In genomic region chr5:113027015-113027414, GRCh38 we compare ENCODE assay signal across 22 cellular contexts. TPM values are rescaled to one million over a fixed set of nuclear protein-coding genes. Genes with fewer than 3 reads are reported as not detected.
A peak's percentile ranks its signal among the peaks of the same experiment; 100 is the strongest.
DNase-seq lines count a peak whose midpoint lies in the region; ATAC-seq, FAIRE-seq and TF ChIP-seq lines count a peak whose summit lies in the region.
"Had no signal": no experiment of that assay in that cellular context is flagged by ENCODE, and none has a peak within 500 bp of the region (broad histone marks: within the 10 kb centered on the region; RNA-seq: fewer than 3 reads in every experiment).

No MANE protein-coding gene starts in this region.

- H3K4me1 Mint-ChIP-seq in natural killer cell, result peaks cover 16 to 27% of the 10 kb centered on the region in 2 donors
- peaks cover 13 to 16% of the 10 kb centered on the region in 2 donors for H3K4me1 Mint-ChIP-seq in natural killer cell treated with Interleukin-12 subunit alpha and Interleukin-12 subunit beta and Interleukin-15 and Interleukin-18, amount 100 ng/mL, for 72 hours (ENCODE audit: low read depth in 2 of 2)
- no peaks in the 10 kb centered on the region for H3K4me1 Mint-ChIP-seq in neural crest cell
- H3K4me1 Mint-ChIP-seq in stimulated activated naive B cell treated with anti-CD40 and anti-IgM and Interleukin-4, amounts not matched to agents 10 μg/mL and 1 μg/mL and 100 μg/mL, for 72 hours, result peaks cover 5 to 12% of the 10 kb centered on the region in 2 donors

- no peak; a peak in 1 of 3 replicates for TF ChIP-seq POLR2A in H1 (IDR thresholded peaks at IDR 0.05; ENCODE audit: control extremely low read depth in 1 of 2, low read depth in 2 of 2, low read length in 2 of 2)

- H3K27ac ChIP-seq in H1 (ENCODE audit: low read depth, low read length) (no peak overlapping the region), left lung (no peak overlapping the region)

- H3K4me3 ChIP-seq in H1 (ENCODE audit: extremely low read depth in 1 of 4, insufficient read depth in 2 of 4, low read depth in 3 of 4, low read length in 4 of 4) (no peak overlapping the region), left lung (no peak overlapping the region)

- no peak overlapping the region for H3K9ac ChIP-seq in H1 (replicated peaks in 1 of 4; ENCODE audit: extremely low read depth in 1 of 4, low read depth in 3 of 4, low read length in 3 of 4)

- H3K27ac Mint-ChIP-seq in natural killer cell, result peak overlapping the region; percentile 15 to 39
- H3K27ac Mint-ChIP-seq in natural killer cell treated with Interleukin-12 subunit alpha and Interleukin-12 subunit beta and Interleukin-15 and Interleukin-18, amount 100 ng/mL, for 72 hours, result no peak overlapping the region
- H3K27ac Mint-ChIP-seq in neural crest cell (ENCODE audit: unreplicated experiment), result peak overlapping the region; percentile 88
- no peak overlapping the region for H3K27ac Mint-ChIP-seq in stimulated activated naive B cell treated with anti-CD40 and anti-IgM and Interleukin-4, amounts not matched to agents 10 μg/mL and 1 μg/mL and 100 μg/mL, for 72 hours
- H3K27ac Mint-ChIP-seq: H9 had no signal

- no peak for TF ChIP-seq EP300 in H1 (IDR thresholded peaks at IDR 0.05; ENCODE audit: borderline replicate concordance in 1 of 2, low read depth in 2 of 2, low read length in 2 of 2)

- no peak overlapping the region for H3K14ac ChIP-seq in H1 (ENCODE audit: insufficient read length)

- H2BK20ac ChIP-seq in H1 (ENCODE audit: low read length), result no peak overlapping the region

- H2BK15ac ChIP-seq in H1 (ENCODE audit: low read length), result no peak overlapping the region

- H3K9me3 ChIP-seq in H1 (ENCODE audit: insufficient read depth in 2 of 2, low read depth in 1 of 2, low read length in 1 of 2) (no peaks in the 10 kb centered on the region), left lung (no peaks in the 10 kb centered on the region)

- H3K36me3 Mint-ChIP-seq in natural killer cell (peaks cover 7% of the 10 kb centered on the region), neural crest cell (ENCODE audit: low read depth) (peaks cover 35% of the 10 kb centered on the region)
- peaks cover 6% of the 10 kb centered on the region for H3K36me3 Mint-ChIP-seq in natural killer cell treated with Interleukin-12 subunit alpha and Interleukin-12 subunit beta and Interleukin-15 and Interleukin-18, amount 100 ng/mL, for 72 hours
- H3K36me3 Mint-ChIP-seq in stimulated activated naive B cell treated with anti-CD40 and anti-IgM and Interleukin-4, amounts not matched to agents 10 μg/mL and 1 μg/mL and 100 μg/mL, for 72 hours, result peaks cover 26 to 28% of the 10 kb centered on the region in 2 donors

- H3K27me3 ChIP-seq in H1 (replicated peaks in 1 of 4; ENCODE audit: control insufficient read depth in 3 of 4, extremely low read depth in 1 of 4, insufficient read depth in 3 of 4, low read length in 3 of 4), result no peaks in the 10 kb centered on the region
- no peaks in the 10 kb centered on the region for H3K27me3 ChIP-seq in left lung

- no peaks in the 10 kb centered on the region for H4K20me1 ChIP-seq in H1 (replicated peaks in 1 of 2; ENCODE audit: control insufficient read depth in 1 of 2, insufficient read depth in 2 of 2, low read length in 2 of 2)

- H3K4me3 Mint-ChIP-seq in natural killer cell, result no peak overlapping the region
- no peak overlapping the region for H3K4me3 Mint-ChIP-seq in natural killer cell treated with Interleukin-12 subunit alpha and Interleukin-12 subunit beta and Interleukin-15 and Interleukin-18, amount 100 ng/mL, for 72 hours
- H3K4me3 Mint-ChIP-seq in neural crest cell, result no peak overlapping the region
- no peak overlapping the region for H3K4me3 Mint-ChIP-seq in stimulated activated naive B cell treated with anti-CD40 and anti-IgM and Interleukin-4, amounts not matched to agents 10 μg/mL and 1 μg/mL and 100 μg/mL, for 72 hours
- H3K4me3 Mint-ChIP-seq: H9, IgD-negative memory B cell had no signal

- ATAC-seq in natural killer cell (no peak), left lung (no peak), GM18502 (IDR thresholded peaks at IDR 0.05; ENCODE audit: poor library complexity, unreplicated experiment) (no peak)
- no peak for ATAC-seq in natural killer cell treated with Interleukin-12 subunit alpha and Interleukin-12 subunit beta and Interleukin-15 and Interleukin-18, amount 100 ng/mL, for 72 hours
- ATAC-seq in stimulated activated naive B cell treated with anti-CD40 and anti-IgM and Interleukin-4, amounts not matched to agents 10 μg/mL and 1 μg/mL and 100 μg/mL, for 72 hours (replicated peaks), result no peak
- ATAC-seq: PC-3 had no signal

- no peak overlapping the region for H3K4me2 ChIP-seq in H1 (ENCODE audit: insufficient read depth in 1 of 2, low read depth in 2 of 2, low read length in 2 of 2)

- H2BK120ac ChIP-seq in H1 (replicated peaks; ENCODE audit: low read depth, low read length), result no peak overlapping the region

- H4K5ac ChIP-seq in H1 (ENCODE audit: insufficient read length, low read depth, low read length), result no peak overlapping the region

- 86% methylated on average over 8 of the region's 8 CpGs; no CpG with 5 or more reads in 1 of the 2 experiments for WGBS in H1 (ENCODE audit: extremely low coverage in 1 of 2, insufficient coverage in 1 of 2, insufficient read length in 1 of 2, insufficient replicate concordance in 2 of 2, low coverage in 1 of 2, low lambda C conversion rate in 2 of 2, missing lambda C conversion rate in 1 of 2), 2 experiments

- intact Hi-C loops in natural killer cell (cut with micrococcal nuclease) (loop anchor here (10.0 kb wide), 1 partner anchor 102 kb away; the partner anchor contains the start of gene REEP5), left lung (cut with DNase I) (no loop called here)

- H3K4me1 ChIP-seq in H1 (replicated peaks in 1 of 4; ENCODE audit: control insufficient read depth in 3 of 4, insufficient read depth in 4 of 4, low read length in 3 of 4) (peaks cover 3 to 6% (median 3%) of the 10 kb centered on the region in 4 experiments), left lung (peaks cover 3 to 15% of the 10 kb centered on the region in 2 donors)

- no peak for FAIRE-seq in H1 (lab: Jason Lieb, UNC)
- FAIRE-seq: A204.1 had no signal

- H2BK5ac ChIP-seq in H1 (ENCODE audit: low read depth, low read length), result no peak overlapping the region

- H3K23ac ChIP-seq in H1 (ENCODE audit: insufficient read length), result no peak overlapping the region

- TF ChIP-seq RAD21 in H1 (IDR thresholded peaks at IDR 0.05 in 1 of 2, conservative IDR thresholded peaks at IDR 0.05 in 1 of 2; ENCODE audit: low read depth in 2 of 2, low read length in 2 of 2), result no peak

- no peaks in the 10 kb centered on the region for H3K27me3 Mint-ChIP-seq in natural killer cell (ENCODE audit: low read depth in 2 of 2)
- H3K27me3 Mint-ChIP-seq in natural killer cell treated with Interleukin-12 subunit alpha and Interleukin-12 subunit beta and Interleukin-15 and Interleukin-18, amount 100 ng/mL, for 72 hours, result no peaks in the 10 kb centered on the region
- H3K27me3 Mint-ChIP-seq in neural crest cell (ENCODE audit: low read depth), result no peaks in the 10 kb centered on the region
- H3K27me3 Mint-ChIP-seq in stimulated activated naive B cell treated with anti-CD40 and anti-IgM and Interleukin-4, amounts not matched to agents 10 μg/mL and 1 μg/mL and 100 μg/mL, for 72 hours, result no peaks in the 10 kb centered on the region
- H3K27me3 Mint-ChIP-seq: IgD-negative memory B cell had no signal

- DNase-seq in natural killer cell, result no peak
- no peak for DNase-seq in natural killer cell treated with Interleukin-12 subunit alpha and Interleukin-12 subunit beta and Interleukin-15 and Interleukin-18, amount 100 ng/mL, for 72 hours (ENCODE audit: low spot score)
- no peak for DNase-seq in H1 (ENCODE audit: low read depth in 1 of 2, low spot score in 2 of 2)
- no peak for DNase-seq in neural crest cell (ENCODE audit: low read depth, low spot score)
- DNase-seq in left lung, result no peak
- no peak for DNase-seq in stimulated activated naive B cell treated with anti-CD40 and anti-IgM and Interleukin-4, amounts not matched to agents 10 μg/mL and 1 μg/mL and 100 μg/mL, for 72 hours
- no peak for DNase-seq in activated CD4-positive, CD25-positive, alpha-beta regulatory T cell treated with anti-CD3 and anti-CD28 coated beads, Interleukin-2, amount 50 U/mL, for 72 hours
- DNase-seq: GDM1, H9, Kasumi-1, MM.1S, NCI-H1092, NCI-H1436 treated with DMSO at 0.1 percent for 48 hours, NCI-H2029, NCI-H345, NCI-H524 treated with DMSO at 0.1 percent for 48 hours, PC-3, RPMI8226, SHP77 treated with DMSO at 0.1 percent for 48 hours had no signal

- H4K91ac ChIP-seq in H1 (replicated peaks; ENCODE audit: insufficient read length, low read length), result no peak overlapping the region

- H3K9me3 Mint-ChIP-seq in natural killer cell (no peaks in the 10 kb centered on the region), neural crest cell (no peaks in the 10 kb centered on the region)
- no peaks in the 10 kb centered on the region for H3K9me3 Mint-ChIP-seq in natural killer cell treated with Interleukin-12 subunit alpha and Interleukin-12 subunit beta and Interleukin-15 and Interleukin-18, amount 100 ng/mL, for 72 hours
- no peaks in the 10 kb centered on the region for H3K9me3 Mint-ChIP-seq in stimulated activated naive B cell treated with anti-CD40 and anti-IgM and Interleukin-4, amounts not matched to agents 10 μg/mL and 1 μg/mL and 100 μg/mL, for 72 hours
- H3K9me3 Mint-ChIP-seq: H9, IgD-negative memory B cell had no signal

- H3K79me2 ChIP-seq in H1 (ENCODE audit: control insufficient read depth in 1 of 2, insufficient read depth in 2 of 2, low read length in 2 of 2), result no peaks in the 10 kb centered on the region

- H2AFZ ChIP-seq in H1 (ENCODE audit: low read length), result no peak overlapping the region

- H4K8ac ChIP-seq in H1 (ENCODE audit: extremely low read depth, insufficient read depth, low read length), result no peak overlapping the region

- H3K36me3 ChIP-seq in H1 (ENCODE audit: control insufficient read depth in 2 of 4, insufficient read depth in 4 of 4, low read length in 3 of 4) (peaks cover 0 to 52% (median 20%) of the 10 kb centered on the region in 4 experiments; a peak in 7 of 8 replicates), left lung (peaks cover 0 to 57% of the 10 kb centered on the region in 2 donors)

- POLR2A ChIA-PET in H1 (lab: Charles Lee; ENCODE audit: partially characterized antibody), result no interaction called here

- CTCF ChIA-PET in H1 (lab: Charles Lee; ENCODE audit: partially characterized antibody), result no interaction called here

- no peak overlapping the region for H2AK5ac ChIP-seq in H1 (ENCODE audit: low read depth, low read length)

- H3K18ac ChIP-seq in H1 (ENCODE audit: extremely low read depth, low read length), result no peak overlapping the region

- H3K4ac ChIP-seq in H1 (replicated peaks; ENCODE audit: insufficient read length, low read depth, low read length), result no peak overlapping the region

- no peaks in the 10 kb centered on the region for H3K23me2 ChIP-seq in H1 (ENCODE audit: low read depth, low read length)

- H3K56ac ChIP-seq in H1 (replicated peaks; ENCODE audit: insufficient read length, low read depth, low read length), result no peak overlapping the region

- no peak overlapping the region for H2BK12ac ChIP-seq in H1 (ENCODE audit: low read depth, low read length)

- no peak for TF ChIP-seq CTCF in natural killer cell (IDR thresholded peaks at IDR 0.05)
- TF ChIP-seq CTCF in H1 (IDR thresholded peaks at IDR 0.05; ENCODE audit: control extremely low read depth in 1 of 3, insufficient read depth in 1 of 3, low read depth in 1 of 3, low read length in 3 of 3), result no peak
- no peak for TF ChIP-seq CTCF in neural crest cell (conservative IDR thresholded peaks at IDR 0.05)
- TF ChIP-seq CTCF in left lung (IDR thresholded peaks at IDR 0.05), result no peak

- H3K79me1 ChIP-seq in H1 (ENCODE audit: low read depth, low read length), result peaks cover 3% of the 10 kb centered on the region; the same call in 1 of the 2 replicates

RNA-seq across cellular contexts. Expression of gene DCP2, which starts 50.4 kb away (rescaled TPM):
- total RNA-seq in natural killer cell, result 10 to 100 TPM; 69.3 to 82.9 (median 76.7) TPM
- total RNA-seq in natural killer cell treated with Interleukin-12 subunit alpha and Interleukin-12 subunit beta and Interleukin-15 and Interleukin-18, amount 100 ng/mL, for 72 hours, result 10 to 100 TPM; 76.9 to 95.1 TPM
- 162 and 173 TPM in 2 replicates for total RNA-seq in H1 (2021; fragmentation: NEBNext Ultra II Directional; extraction: Animal tissue kit (Norgen Biotek cat#: 25700))
- 14.4 and 41.7 TPM in 2 replicates for polyA plus RNA-seq in H1 (2011; rRNA removed)
- 24.9 TPM for polyA plus RNA-seq in H1 (2011; cell fraction: cytosol; rRNA removed)
- 69.2 TPM for polyA plus RNA-seq in H1 (2011; cell fraction: nucleus; rRNA removed)
- polyA plus RNA-seq in H1 (2012, experiment 1 of 2), result 25.3 to 46.8 TPM (median 37.4 TPM) in 4 replicates
- 3.1 TPM for polyA plus RNA-seq in H1 (2012, experiment 2 of 2)
- 49.7 TPM for polyA plus RNA-seq in H1 (2013, experiment 1 of 2)
- polyA plus RNA-seq in H1 (2013, experiment 2 of 2), result 50.6 TPM
- polyA minus RNA-seq in H1 (2011; rRNA and poly(A)+ RNA removed), result 100 and 161 TPM in 2 replicates
- polyA minus RNA-seq in H1 (2011; cell fraction: cytosol; rRNA and poly(A)+ RNA removed), result 76.3 TPM
- 135 TPM for polyA minus RNA-seq in H1 (2011; cell fraction: nucleus; rRNA and poly(A)+ RNA removed)
- total RNA-seq in neural crest cell, result 96.1 and 96.8 TPM in 2 replicates
- total RNA-seq in left lung, result 10 to 100 TPM; 55.8 to 72.4 TPM

Comparison
In these comparisons a context has a peak if more than half of its experiments do, and no peak if none do; other contexts are left out.
1. H3K27ac Mint-ChIP-seq: peak in natural killer cell (2 of 2) and neural crest cell (single experiment); none in natural killer cell treated with Interleukin-12 subunit alpha and Interleukin-12 subunit beta and Interleukin-15 and Interleukin-18, amount 100 ng/mL, for 72 hours (0 of 2) and stimulated activated naive B cell treated with anti-CD40 and anti-IgM and Interleukin-4, amounts not matched to agents 10 μg/mL and 1 μg/mL and 100 μg/mL, for 72 hours (single experiment).